ENCODE assay signal across 16 cellular contexts in the genomic region with DNA sequence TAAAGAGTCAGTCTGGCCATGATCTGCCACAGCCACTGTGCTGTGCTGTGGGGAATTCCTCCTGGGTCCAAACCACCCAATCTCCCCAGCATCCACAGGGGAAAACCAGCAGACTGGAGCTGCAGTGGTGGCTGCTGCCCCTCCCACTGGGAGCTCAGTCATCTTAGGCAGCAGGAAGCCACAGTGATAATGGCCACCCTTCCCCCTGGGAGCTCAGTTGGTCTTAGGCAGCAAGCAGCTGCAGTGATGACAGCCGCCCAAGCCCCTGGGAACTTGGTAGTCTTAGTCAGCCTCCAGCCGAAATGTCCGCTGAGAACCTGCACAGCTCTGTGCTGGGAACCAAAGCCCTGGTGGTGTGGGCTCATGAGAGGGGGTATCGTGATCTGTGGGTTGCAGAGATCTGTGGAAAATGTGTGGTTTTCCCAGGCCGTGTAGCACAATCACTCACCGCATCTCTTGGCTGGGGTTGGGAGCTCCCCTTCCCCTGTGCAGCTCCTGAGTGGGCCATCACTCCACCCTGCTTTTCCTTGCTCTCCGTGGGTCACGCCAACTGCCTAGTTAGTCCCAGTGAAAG. TPM values are rescaled to one million over a fixed set of nuclear protein-coding genes. Genes with fewer than 3 reads are reported as not detected.
DNase-seq lines count a peak whose midpoint lies in the region; ATAC-seq, FAIRE-seq and TF ChIP-seq lines count a peak whose summit lies in the region.
"Had no signal": no experiment of that assay in that cellular context is flagged by ENCODE, and none has a peak within 500 bp of the region (broad histone marks: within the 10 kb centered on the region; RNA-seq: fewer than 3 reads in every experiment).

No MANE protein-coding gene starts in this region.

- ATAC-seq in GM21825 (IDR thresholded peaks at IDR 0.05; ENCODE audit: unreplicated experiment) (peak; percentile 63), HG03520 (IDR thresholded peaks at IDR 0.05; ENCODE audit: unreplicated experiment) (peak; percentile 43)
- ATAC-seq: activated T-cell treated with anti-CD3 and anti-CD28 coated beads, Interleukin-2, amount 50 U/mL, for 72 hours; heart left ventricle had no signal

- intact Hi-C loops in kidney (cut with DNase I), result no loop called here

- peaks cover 6% of the 10 kb centered on the region for H3K27me3 Mint-ChIP-seq in nephron progenitor cell (ENCODE audit: low read depth, poor library complexity)

- H3K4me1 Mint-ChIP-seq in nephron progenitor cell, result no peaks in the 10 kb centered on the region
- H3K4me1 Mint-ChIP-seq: CD4-positive, alpha-beta memory T cell had no signal

- peaks cover 0 to 3% of the 10 kb centered on the region in 2 donors for H3K9me3 ChIP-seq in kidney (ENCODE audit: control insufficient read depth in 1 of 2, low read length in 2 of 2)

- H3K36me3 Mint-ChIP-seq in nephron progenitor cell (ENCODE audit: low read depth), result peaks cover 22% of the 10 kb centered on the region
- H3K36me3 Mint-ChIP-seq: CD4-positive, alpha-beta memory T cell had no signal

- H3K4me1 ChIP-seq in kidney (ENCODE audit: control insufficient read depth in 1 of 2, insufficient read depth in 1 of 2, low read depth in 1 of 2, low read length in 2 of 2), result no peaks in the 10 kb centered on the region
- H3K4me1 ChIP-seq: heart left ventricle had no signal

- H3K36me3 ChIP-seq in kidney (ENCODE audit: control insufficient read depth in 1 of 2, insufficient read depth in 2 of 2, low read length in 2 of 2), result no peaks in the 10 kb centered on the region
- H3K36me3 ChIP-seq: heart left ventricle had no signal

- H3K4me3 ChIP-seq in GM12865 (ENCODE audit: low read depth, low read length) (no peak overlapping the region), kidney (ENCODE audit: low read length in 2 of 2) (no peak overlapping the region)
- H3K4me3 ChIP-seq: heart left ventricle had no signal

- no peak overlapping the region for H3K27ac ChIP-seq in kidney (ENCODE audit: low read depth in 2 of 2, low read length in 2 of 2)
- H3K27ac ChIP-seq: heart left ventricle had no signal

- no peak for FAIRE-seq in kidney (lab: Jason Lieb, UNC)

- DNase-seq in GM12865 (ENCODE audit: low read depth), result peak; percentile 77
- DNase-seq in kidney, result peak; percentile 39
- no peak for DNase-seq in HT-29 (ENCODE audit: low spot score)
- no peak for DNase-seq in nephron progenitor cell
- DNase-seq in D341Med (ENCODE audit: low spot score), result no peak
- no peak for DNase-seq in activated CD4-positive, alpha-beta T cell treated with anti-CD3 and anti-CD28 coated beads, Interleukin-2, amount 50 U/mL, for 48 hours
- DNase-seq: CD4-positive, alpha-beta memory T cell; heart left ventricle; MM.1S; NCI-H524; SHP77; stimulated activated CD4-positive, alpha-beta T cell treated with anti-CD3 and anti-CD28 coated beads, Interleukin-2, amount 100 ng/mL, for 24 hours; stimulated activated naive CD4-positive, alpha-beta T cell treated with Interleukin-2 at 50 U/mL for 16 hours had no signal

- no peak overlapping the region for H3K27ac Mint-ChIP-seq in nephron progenitor cell
- H3K27ac Mint-ChIP-seq: activated T-cell treated with anti-CD3 and anti-CD28 coated beads, Interleukin-2, amount 50 U/mL, for 72 hours; CD4-positive, alpha-beta memory T cell had no signal

- H3K9me3 Mint-ChIP-seq in nephron progenitor cell, result peaks cover 55% of the 10 kb centered on the region

- H3K9ac ChIP-seq in kidney (ENCODE audit: low read length in 2 of 2), result no peak overlapping the region

- H3K4me3 Mint-ChIP-seq in nephron progenitor cell, result no peak overlapping the region
- H3K4me3 Mint-ChIP-seq: CD4-positive, alpha-beta memory T cell had no signal

- TF ChIP-seq CTCF in GM12865 (IDR thresholded peaks at IDR 0.05; ENCODE audit: insufficient read depth, low read depth, low read length, missing control alignments) (no peak), kidney (IDR thresholded peaks at IDR 0.05; ENCODE audit: borderline replicate concordance, extremely low read depth, insufficient read depth) (no peak), nephron progenitor cell (IDR thresholded peaks at IDR 0.05) (no peak)

RNA-seq across cellular contexts. Expression of a gene that starts 38.4 kb away (rescaled TPM):
- total RNA-seq in kidney, result 68.1 TPM
- polyA plus RNA-seq in kidney (ENCODE audit: insufficient read depth, low read depth, low replicate concordance), result 32.0 TPM
- 88.5 and 99.2 TPM in 2 replicates for total RNA-seq in HT-29 (2014; rRNA removed; shearing (Covaris generic))

Comparison
In these comparisons a context has a peak if more than half of its experiments do, and no peak if none do; other contexts are left out.
1. DNase-seq: peak in GM12865 (single experiment) and kidney (single experiment); none in HT-29 (single experiment), nephron progenitor cell (single experiment), D341Med (single experiment) and activated CD4-positive, alpha-beta T cell treated with anti-CD3 and anti-CD28 coated beads, Interleukin-2, amount 50 U/mL, for 48 hours (0 of 2).